In genomic region chr2:42722328-42723190, GRCh38 we compare ENCODE assay signal across 9 cellular contexts. TPM values are rescaled to one million over a fixed set of nuclear protein-coding genes. Genes with fewer than 3 reads are reported as not detected.
DNase-seq lines count a peak whose midpoint lies in the region; ATAC-seq and TF ChIP-seq lines count a peak whose summit lies in the region.
"Had no signal": no experiment of that assay in that cellular context is flagged by ENCODE, and none has a peak within 500 bp of the region (broad histone marks: within the 10 kb centered on the region; RNA-seq: fewer than 3 reads in every experiment).

No MANE protein-coding gene starts in this region.

- CTCF ChIA-PET in activated CD4-positive, alpha-beta memory T cell treated with anti-CD3 and anti-CD28 coated beads, Interleukin-2, amount 10 ng/mL, durations not matched to agents 7 days and 5 days (lab: Charles Lee): no interaction called here

- H3K4me3 ChIP-seq in cardiac muscle cell: no peak overlapping the region

- H3K27me3 Mint-ChIP-seq in activated CD4-positive, alpha-beta memory T cell treated with anti-CD3 and anti-CD28 coated beads, Interleukin-2, amount 10 ng/mL, durations not matched to agents 7 days and 5 days: no peaks in the 10 kb centered on the region

- no peaks in the 10 kb centered on the region for H3K36me3 Mint-ChIP-seq in activated CD4-positive, alpha-beta memory T cell treated with anti-CD3 and anti-CD28 coated beads, Interleukin-2, amount 10 ng/mL, durations not matched to agents 7 days and 5 days (ENCODE audit: low read depth)

- DNase-seq in NCI-H345 (lab: John Stamatoyannopoulos, UW): peak; percentile 15
- DNase-seq in NCI-H345 treated with DMSO at 0.1 percent for 48 hours (lab: John Stamatoyannopoulos, UW; ENCODE audit: unreplicated experiment): no peak
- peak; percentile 32 for DNase-seq in HS-5 (ENCODE audit: low read depth)
- peak; percentile 27 for DNase-seq in activated CD4-positive, alpha-beta memory T cell treated with anti-CD3 and anti-CD28 coated beads, Interleukin-2, amount 10 ng/mL, durations not matched to agents 7 days and 5 days
- DNase-seq in cardiac muscle cell (ENCODE audit: low read depth in 1 of 2, low spot score in 1 of 2): peak; percentile 66 to 95
- DNase-seq in stimulated activated CD4-positive, alpha-beta T cell treated with anti-CD3 and anti-CD28 coated beads, Interleukin-4, amount 100 ng/mL, for 48 hours (ENCODE audit: low read depth in 2 of 2): peak; percentile 9 to 10
- no peak for DNase-seq in SHP77 treated with DMSO at 0.1 percent for 48 hours (lab: John Stamatoyannopoulos, UW)
- DNase-seq: DND-41 had no signal

- H3K9me3 ChIP-seq in cardiac muscle cell (ENCODE audit: low read depth): no peaks in the 10 kb centered on the region

- H3K4me1 Mint-ChIP-seq in activated CD4-positive, alpha-beta memory T cell treated with anti-CD3 and anti-CD28 coated beads, Interleukin-2, amount 10 ng/mL, durations not matched to agents 7 days and 5 days: peaks cover 10% of the 10 kb centered on the region

- no peaks in the 10 kb centered on the region for H3K9me3 Mint-ChIP-seq in activated CD4-positive, alpha-beta memory T cell treated with anti-CD3 and anti-CD28 coated beads, Interleukin-2, amount 10 ng/mL, durations not matched to agents 7 days and 5 days

- H3K27ac ChIP-seq in cardiac muscle cell: peak overlapping the region; percentile 68

- POLR2A ChIA-PET in activated CD4-positive, alpha-beta memory T cell treated with anti-CD3 and anti-CD28 coated beads, Interleukin-2, amount 10 ng/mL, durations not matched to agents 7 days and 5 days (lab: Charles Lee): no interaction called here

- H3K27me3 ChIP-seq in cardiac muscle cell: no peaks in the 10 kb centered on the region

- H3K4me3 Mint-ChIP-seq in activated CD4-positive, alpha-beta memory T cell treated with anti-CD3 and anti-CD28 coated beads, Interleukin-2, amount 10 ng/mL, durations not matched to agents 7 days and 5 days: no peak overlapping the region

- ATAC-seq in GM21529 (IDR thresholded peaks at IDR 0.05; ENCODE audit: unreplicated experiment): peak; percentile 99

- no peak for TF ChIP-seq CTCF in cardiac muscle cell (IDR thresholded peaks at IDR 0.05; ENCODE audit: low read depth, low read length)

- H3K36me3 ChIP-seq in cardiac muscle cell: no peaks in the 10 kb centered on the region

- no peak overlapping the region for H3K27ac Mint-ChIP-seq in activated CD4-positive, alpha-beta memory T cell treated with anti-CD3 and anti-CD28 coated beads, Interleukin-2, amount 10 ng/mL, durations not matched to agents 7 days and 5 days

- H3K4me1 ChIP-seq in cardiac muscle cell (ENCODE audit: low read depth): peaks cover 14% of the 10 kb centered on the region

RNA-seq across cellular contexts. Expression of gene OXER1, which starts 41.4 kb away (rescaled TPM):
- total RNA-seq in activated CD4-positive, alpha-beta memory T cell treated with anti-CD3 and anti-CD28 coated beads, Interleukin-2, amount 10 ng/mL, durations not matched to agents 7 days and 5 days: not detected
- 0.48 TPM in 1 of 2 replicates, not detected in the other for total RNA-seq in cardiac muscle cell
- polyA plus RNA-seq in cardiac muscle cell: 0.12 and 0.15 TPM in 2 replicates

Comparison
In these comparisons a context has a peak if more than half of its experiments do, and no peak if none do; other contexts are left out.
1. DNase-seq: peak in NCI-H345 (single experiment), HS-5 (single experiment), activated CD4-positive, alpha-beta memory T cell treated with anti-CD3 and anti-CD28 coated beads, Interleukin-2, amount 10 ng/mL, durations not matched to agents 7 days and 5 days (single experiment), cardiac muscle cell (2 of 2) and stimulated activated CD4-positive, alpha-beta T cell treated with anti-CD3 and anti-CD28 coated beads, Interleukin-4, amount 100 ng/mL, for 48 hours (2 of 2); none in NCI-H345 treated with DMSO at 0.1 percent for 48 hours (single experiment) and SHP77 treated with DMSO at 0.1 percent for 48 hours (single experiment).